Comparison of ENCODE assay signal across 30 cellular contexts in genomic region chr11:73286240-73286810, GRCh38.
DNase-seq lines count a peak whose midpoint lies in the region; TF ChIP-seq lines count a peak whose summit lies in the region.
"Had no signal": no experiment of that assay in that cellular context is flagged by ENCODE, and none has a peak within 500 bp of the region (broad histone marks: within the 10 kb centered on the region; RNA-seq: fewer than 3 reads in every experiment).

No MANE protein-coding gene starts in this region.

- no peak overlapping the region for H3K4me3 ChIP-seq in BLaER1 treated with 17β-estradiol and CSF1 and Interleukin-3, amounts not matched to agents 10 nM and 100 nM
- H3K4me3 ChIP-seq in HEK293 (ENCODE audit: low read depth, low read length) (no peak overlapping the region), astrocyte of the cerebellum (ENCODE audit: low read depth, low read length) (no peak overlapping the region), coronary artery (no peak overlapping the region)
- H3K4me3 ChIP-seq: heart right ventricle, lower lobe of right lung, SJSA1, skin epidermis had no signal

- H3K4me1 ChIP-seq in BLaER1 treated with 17β-estradiol and CSF1 and Interleukin-3, amounts not matched to agents 10 nM and 100 nM, result peaks cover 76 to 96% (median 90%) of the 10 kb centered on the region in 10 experiments
- H3K4me1 ChIP-seq in HEK293 (ENCODE audit: control insufficient read depth, insufficient read depth, low read length), result no peaks in the 10 kb centered on the region

- H3K27me3 Mint-ChIP-seq in nephron progenitor cell (ENCODE audit: low read depth, poor library complexity), result peaks cover 4% of the 10 kb centered on the region
- H3K27me3 Mint-ChIP-seq: activated B cell treated with CpG ODN at 0.5 μM for 24 hours; activated CD4-positive, alpha-beta T cell treated with anti-CD3 and anti-CD28 coated beads, Interleukin-2, amount 10 ng/mL, durations not matched to agents 7 days and 5 days; activated naive CD8-positive, alpha-beta T cell treated with anti-CD3 and anti-CD28 coated beads, Interleukin-2, amount 10 ng/mL, durations not matched to agents 7 days and 5 days had no signal

- H3K4me2 ChIP-seq in BLaER1 treated with 17β-estradiol and CSF1 and Interleukin-3, amounts not matched to agents 10 nM and 100 nM, result peak overlapping the region; percentile 80 to 93 (median 89); a peak in 20 of 22 replicates

- no peaks in the 10 kb centered on the region for H3K36me3 ChIP-seq in BLaER1 treated with 17β-estradiol and CSF1 and Interleukin-3, amounts not matched to agents 10 nM and 100 nM
- H3K36me3 ChIP-seq in HEK293 (ENCODE audit: control insufficient read depth in 2 of 2, insufficient read depth in 1 of 2, low read length in 2 of 2), result no peaks in the 10 kb centered on the region
- H3K36me3 ChIP-seq: heart right ventricle, lower lobe of right lung, SJSA1 had no signal

- TF ChIP-seq CTCF in HEK293 (tag by site-specific recombination; IDR thresholded peaks at IDR 0.05) (no peak), astrocyte of the cerebellum (IDR thresholded peaks at IDR 0.05; ENCODE audit: low read depth, low read length, missing control alignments) (peak; percentile 2), nephron progenitor cell (IDR thresholded peaks at IDR 0.05) (no peak), coronary artery (IDR thresholded peaks at IDR 0.05) (no peak)

- peaks cover 46% of the 10 kb centered on the region for H3K4me1 Mint-ChIP-seq in nephron progenitor cell

- H3K9me3 Mint-ChIP-seq in nephron progenitor cell, result no peaks in the 10 kb centered on the region
- H3K9me3 Mint-ChIP-seq: activated B cell treated with CpG ODN at 0.5 μM for 24 hours; activated CD4-positive, alpha-beta T cell treated with anti-CD3 and anti-CD28 coated beads, Interleukin-2, amount 10 ng/mL, durations not matched to agents 7 days and 5 days; activated naive CD8-positive, alpha-beta T cell treated with anti-CD3 and anti-CD28 coated beads, Interleukin-2, amount 10 ng/mL, durations not matched to agents 7 days and 5 days; CD4-positive, alpha-beta T cell; nephron; T-cell had no signal

- no peaks in the 10 kb centered on the region for H3K27me3 ChIP-seq in BLaER1 treated with 17β-estradiol and CSF1 and Interleukin-3, amounts not matched to agents 10 nM and 100 nM
- H3K27me3 ChIP-seq: heart right ventricle, SJSA1 had no signal

- no peaks in the 10 kb centered on the region for H3K36me3 Mint-ChIP-seq in nephron progenitor cell (ENCODE audit: low read depth)
- H3K36me3 Mint-ChIP-seq: activated naive CD8-positive, alpha-beta T cell treated with anti-CD3 and anti-CD28 coated beads, Interleukin-2, amount 10 ng/mL, durations not matched to agents 7 days and 5 days; T-cell had no signal

- in situ Hi-C loops in astrocyte of the cerebellum (cut with HindIII; ENCODE audit: low sequenced_read_pairs), result no loop called here

- no peak overlapping the region for H3K27ac ChIP-seq in BLaER1 treated with 17β-estradiol and CSF1 and Interleukin-3, amounts not matched to agents 10 nM and 100 nM
- H3K27ac ChIP-seq in HEK293 (ENCODE audit: extremely low read depth, low read depth, low read length), result no peak overlapping the region
- no peak overlapping the region for H3K27ac ChIP-seq in coronary artery
- H3K27ac ChIP-seq: lower lobe of right lung, SJSA1 had no signal

- peak overlapping the region; percentile 49 for H3K27ac Mint-ChIP-seq in nephron progenitor cell
- H3K27ac Mint-ChIP-seq: activated CD4-positive, alpha-beta T cell treated with anti-CD3 and anti-CD28 coated beads, Interleukin-2, amount 10 ng/mL, durations not matched to agents 7 days and 5 days; activated naive CD8-positive, alpha-beta T cell treated with anti-CD3 and anti-CD28 coated beads, Interleukin-2, amount 10 ng/mL, durations not matched to agents 7 days and 5 days; CD4-positive, alpha-beta T cell; nephron; T-cell had no signal

- POLR2A ChIA-PET in HEK293 (lab: Yijun Ruan, JAX), result no interaction called here

- H3K4me3 Mint-ChIP-seq in nephron progenitor cell, result no peak overlapping the region
- H3K4me3 Mint-ChIP-seq: activated B cell treated with CpG ODN at 0.5 μM for 24 hours; activated CD4-positive, alpha-beta T cell treated with anti-CD3 and anti-CD28 coated beads, Interleukin-2, amount 10 ng/mL, durations not matched to agents 7 days and 5 days; activated naive CD8-positive, alpha-beta T cell treated with anti-CD3 and anti-CD28 coated beads, Interleukin-2, amount 10 ng/mL, durations not matched to agents 7 days and 5 days; CD4-positive, alpha-beta T cell; T-cell had no signal

- CTCF ChIA-PET in HEK293 (lab: Yijun Ruan, JAX), result interaction anchor here (0.6 to 0.7 kb wide), 2 partner anchors 23 to 815 kb away, joined by 3 read pairs; no protein-coding TSS in a partner anchor

- H3K9ac ChIP-seq in BLaER1 treated with 17β-estradiol and CSF1 and Interleukin-3, amounts not matched to agents 10 nM and 100 nM, result no peak overlapping the region

- no peak for DNase-seq in astrocyte of the cerebellum (ENCODE audit: low read depth)
- DNase-seq in nephron progenitor cell, result no peak
- no peak for DNase-seq in hypothalamus (lab: John Stamatoyannopoulos, UW)
- DNase-seq in Ammon's horn (ENCODE audit: low spot score), result no peak
- no peak for DNase-seq in retina
- no peak for DNase-seq in coronary artery (ENCODE audit: low spot score)
- DNase-seq: activated B cell treated with CpG ODN at 0.5 μM for 24 hours; activated CD4-positive, alpha-beta T cell treated with anti-CD3 and anti-CD28 coated beads, Interleukin-2, amount 10 ng/mL, durations not matched to agents 7 days and 5 days; activated effector memory CD4-positive, alpha-beta T cell treated with Interleukin-2 at 50 U/mL for 16 hours; activated T-cell treated with anti-CD3 and anti-CD28 coated beads, Interleukin-2, amount 50 U/mL, for 1 hour; CD4-positive, alpha-beta T cell; central memory CD4-positive, alpha-beta T cell; dermis blood vessel endothelial cell; foreskin melanocyte; heart right ventricle; Karpas-422; lower lobe of right lung; NCI-H1417 treated with DMSO at 0.1 percent for 48 hours; NCI-H2107; NCI-H345; NCI-H69; RPMI8226; stimulated activated naive CD4-positive, alpha-beta T cell treated with Interleukin-2 at 50 U/mL for 16 hours; T-cell had no signal

- peaks cover 0 to 6% (median 0%) of the 10 kb centered on the region in 11 experiments; a peak in 3 of 22 replicates for H4K20me1 ChIP-seq in BLaER1 treated with 17β-estradiol and CSF1 and Interleukin-3, amounts not matched to agents 10 nM and 100 nM

- no peaks in the 10 kb centered on the region for H3K9me3 ChIP-seq in BLaER1 treated with 17β-estradiol and CSF1 and Interleukin-3, amounts not matched to agents 10 nM and 100 nM (replicated peaks in 1 of 11)
- no peaks in the 10 kb centered on the region for H3K9me3 ChIP-seq in HEK293 (ENCODE audit: control insufficient read depth, insufficient read depth, low read depth, low read length)
- H3K9me3 ChIP-seq: heart right ventricle, lower lobe of right lung, SJSA1 had no signal

TF ChIP-seq in HEK293, 187 proteins besides CTCF, POLR2A, EP300 and RAD21 (continues in another document):
- peak; percentile 57 for TF ChIP-seq REST (tag by site-specific recombination; IDR thresholded peaks at IDR 0.05)
- TF ChIP-seq ZNF341 (tag by site-specific recombination; IDR thresholded peaks at IDR 0.05; ENCODE audit: low read depth), result no peak
- no peak for TF ChIP-seq ZBTB49 (tag by site-specific recombination; IDR thresholded peaks at IDR 0.05; ENCODE audit: low read depth)
